ENCODE assay signal across 19 cellular contexts in genomic region chr4:148225639-148226038, GRCh38.
"Had no signal": no experiment of that assay in that cellular context is flagged by ENCODE, and none has a peak within 500 bp of the region (broad histone marks: within the 10 kb centered on the region; RNA-seq: fewer than 3 reads in every experiment).

No MANE protein-coding gene starts in this region.

- H3K4me1 ChIP-seq: ascending aorta, left lung, upper lobe of right lung had no signal

- H3K36me3 ChIP-seq: ascending aorta, left lung, upper lobe of right lung had no signal

- H3K9me3 ChIP-seq: ascending aorta, left lung, upper lobe of right lung had no signal

- ATAC-seq: activated naive CD4-positive, alpha-beta T cell treated with anti-CD3 and anti-CD28 coated beads, Interleukin-2, amount 50 U/mL, for 72 hours; left lung; natural killer cell treated with Interleukin-12 subunit alpha and Interleukin-12 subunit beta and Interleukin-15 and Interleukin-18, amount 100 ng/mL, for 72 hours; right cardiac atrium; stimulated activated naive CD8-positive, alpha-beta T cell treated with anti-CD3 and anti-CD28 coated beads, Interleukin-15, Interleukin-2, amounts not matched to agents 100 U/mL and 50 U/mL, for 24 hours; upper lobe of right lung had no signal

- H3K4me3 ChIP-seq: ascending aorta, coronary artery, hepatocyte, left lung, upper lobe of right lung had no signal

- H3K27me3 ChIP-seq: ascending aorta, hepatocyte, left lung, upper lobe of right lung had no signal

- DNase-seq: activated gamma-delta T cell treated with Interleukin-2 at 50 U/mL for 16 hours; activated T-cell treated with anti-CD3 and anti-CD28 coated beads, Interleukin-2, amount 50 U/mL, for 1 hour; cerebellar nuclear complex; endodermal cell; foreskin melanocyte; glutamatergic neuron; kidney glomerular epithelial cell; left lung; right cardiac atrium; stimulated activated CD4-positive, alpha-beta T cell treated with anti-CD3 and anti-CD28 coated beads, Interleukin-12 subunit alpha, Interleukin-12 subunit beta, amount 100 ng/mL, for 4 hours; stimulated activated CD4-positive, alpha-beta T cell treated with anti-CD3 and anti-CD28 coated beads, Interleukin-4, amount 100 ng/mL, for 4 hours; stimulated activated naive CD8-positive, alpha-beta T cell treated with anti-CD3 and anti-CD28 coated beads, Interleukin-15, Interleukin-2, amounts not matched to agents 100 U/mL and 50 U/mL, for 24 hours; T-helper 9 cell; upper lobe of right lung had no signal

- H3K27ac ChIP-seq: ascending aorta, coronary artery, hepatocyte, left lung, upper lobe of right lung had no signal
